Comparison of ENCODE assay signal across 8 cellular contexts in the genomic region with DNA sequence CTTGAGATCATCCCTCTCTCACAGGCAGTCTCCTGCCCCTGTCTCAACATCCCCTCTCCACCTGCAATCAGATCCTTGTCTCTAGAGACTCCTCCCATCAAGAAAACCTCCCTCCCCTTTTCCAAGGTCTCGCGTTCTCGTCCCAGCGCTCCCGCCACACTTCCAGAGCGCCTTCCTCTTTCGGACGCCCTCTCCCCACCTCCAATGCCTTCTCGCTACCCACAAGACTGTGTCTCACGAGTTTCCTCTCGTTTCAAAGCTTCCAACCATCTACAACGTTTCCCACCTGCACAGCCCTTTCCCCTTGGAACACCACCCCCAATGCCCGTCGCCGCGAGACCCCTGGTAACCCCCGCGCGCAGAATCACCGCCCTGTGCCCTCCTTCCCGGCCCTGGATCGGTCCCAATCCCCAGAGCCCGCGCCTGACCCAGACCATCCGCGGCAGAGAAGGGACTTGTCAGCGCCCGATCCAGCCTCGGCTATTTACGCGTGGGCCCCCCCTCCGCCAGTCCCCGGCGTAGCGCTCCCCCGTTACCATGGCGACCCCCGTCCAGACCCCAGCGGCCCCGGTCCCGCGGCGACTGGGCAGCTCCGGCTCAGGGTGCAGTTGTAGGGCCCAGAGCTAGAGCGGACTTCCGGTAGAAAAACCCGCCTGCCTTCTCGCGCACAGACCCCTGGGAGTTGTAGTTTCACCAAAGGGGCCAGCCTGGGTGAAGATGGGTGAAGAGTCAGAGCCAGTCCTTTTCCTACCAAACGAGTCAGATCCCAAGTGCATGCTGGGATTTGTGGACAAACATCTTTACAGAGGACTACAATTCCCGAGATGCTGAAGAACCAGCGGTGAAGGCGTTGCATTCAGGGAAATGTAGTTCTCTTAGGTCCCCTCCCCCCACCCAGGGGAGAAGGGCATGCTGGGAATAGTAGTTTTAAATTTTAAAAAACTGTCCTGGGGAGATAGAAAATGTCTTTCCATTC. TPM values are rescaled to one million over a fixed set of nuclear protein-coding genes. Genes with fewer than 3 reads are reported as not detected.
A peak's percentile ranks its signal among the peaks of the same experiment; 100 is the strongest.
DNase-seq lines count a peak whose midpoint lies in the region; ATAC-seq and TF ChIP-seq lines count a peak whose summit lies in the region.

A gene (minus strand): TSS at position 619 of the 976 bp plus-strand sequence. CDS start 80 bp downstream, at position 539.

- WGBS in IMR-90 (ENCODE audit: extremely low coverage in 2 of 2, insufficient read length in 1 of 2), 2 experiments: 1% methylated on average over 29 of the region's 53 CpGs; no CpG with 5 or more reads in 1 of the 2 experiments

- peak within 1 kb of the TSS; percentile 65; the same call in 1 of the 2 replicates for H2BK120ac ChIP-seq in IMR-90 (ENCODE audit: low read depth, low read length)

- H2BK15ac ChIP-seq in IMR-90 (ENCODE audit: low read depth, low read length): peak within 1 kb of the TSS; percentile 86; the same call in 1 of the 3 replicates

- TF ChIP-seq CTCF in IMR-90 (conservative IDR thresholded peaks at IDR 0.05; ENCODE audit: low read depth, low read length): no peak

- no peaks in the 10 kb centered on the region for H3K9me3 ChIP-seq in IMR-90 (ENCODE audit: control insufficient read depth, insufficient read depth, low read length)

- H3K56ac ChIP-seq in IMR-90 (ENCODE audit: extremely low read depth, insufficient read depth, low read length): peak within 1 kb of the TSS; percentile 65

- H3K9ac ChIP-seq in IMR-90 (ENCODE audit: low read depth, low read length): peak within 1 kb of the TSS; percentile 88

- H4K5ac ChIP-seq in IMR-90 (ENCODE audit: low read depth, low read length): peak within 1 kb of the TSS; percentile 46

- no TSS peak for BruUV-seq in IMR-90 (replicated peaks; lab: Mats Ljungman, UMichigan)

- peaks cover 5% of the 10 kb centered on the region for H3K36me3 ChIP-seq in IMR-90 (ENCODE audit: control insufficient read depth, insufficient read depth, low read length)

- H3K27ac ChIP-seq in IMR-90 (ENCODE audit: insufficient read depth, low read length): peak within 1 kb of the TSS; percentile 88

- peaks cover 33% of the 10 kb centered on the region for H4K20me1 ChIP-seq in IMR-90 (ENCODE audit: insufficient read depth, low read length)

- peak within 1 kb of the TSS; percentile 76 for H3K4me3 ChIP-seq in IMR-90 (ENCODE audit: insufficient read depth, low read depth, low read length)

- H4K91ac ChIP-seq in IMR-90 (ENCODE audit: insufficient read depth, low read depth, low read length): peak within 1 kb of the TSS; percentile 79

- no peaks in the 10 kb centered on the region; the same call in 1 of the 2 replicates for H3K9me1 ChIP-seq in IMR-90 (ENCODE audit: insufficient read depth, low read length)

- peak; percentile 90 for TF ChIP-seq POLR2A in IMR-90 (IDR thresholded peaks at IDR 0.05; ENCODE audit: low read depth, low read length)

- peak within 1 kb of the TSS; percentile 21; the same call in 1 of the 2 replicates for H3K18ac ChIP-seq in IMR-90 (ENCODE audit: low read depth, low read length)

- no peaks in the 10 kb centered on the region for H3K4me1 ChIP-seq in IMR-90 (ENCODE audit: control insufficient read depth, insufficient read depth, low read length)

- peak within 1 kb of the TSS; percentile 87 for H2BK5ac ChIP-seq in IMR-90 (ENCODE audit: low read depth, low read length, poor library complexity, severe bottlenecking)

- dilution Hi-C loops in IMR-90 (cut with HindIII; ENCODE audit: low sequenced_read_pairs, unreplicated experiment): no loop called here

- CTCF ChIA-PET in IMR-90 (lab: Yijun Ruan, JAX): no interaction called here

- in situ Hi-C loops in IMR-90 (cut with MboI; ENCODE audit: low sequenced_read_pairs): loop anchor here (5.0 kb wide), 1 partner anchor 142 kb away; no protein-coding TSS in a partner anchor

- H2AK5ac ChIP-seq in IMR-90 (ENCODE audit: low read depth, low read length): peak within 1 kb of the TSS; percentile 53

- peak; percentile 81 for ATAC-seq in GM21528 (IDR thresholded peaks at IDR 0.05; ENCODE audit: low FRiP score, unreplicated experiment)
- peak; percentile 93 for ATAC-seq in IMR-90 (ENCODE audit: low read depth)

- POLR2A ChIA-PET in IMR-90 (lab: Charles Lee; ENCODE audit: unreplicated experiment): interaction anchor here (0.6 to 0.7 kb wide), 2 partner anchors 65 to 129 kb away, joined by 3 read pairs; no protein-coding TSS in a partner anchor

- H3K14ac ChIP-seq in IMR-90 (replicated peaks; ENCODE audit: low read depth, low read length): peak within 1 kb of the TSS; percentile 90

- DNase-seq in DMS 273 (lab: John Stamatoyannopoulos, UW; ENCODE audit: unreplicated experiment) (peak; percentile 99), IMR-90 (peak; percentile 99), OCI-M1 (lab: John Stamatoyannopoulos, UW) (peak; percentile 99), activated T-cell treated with anti-CD3 and anti-CD28 coated beads for 24 hours (ENCODE audit: low read depth) (peak; percentile 91), epidermal melanocyte (ENCODE audit: insufficient read length, low spot score) (peak; percentile 96), middle frontal gyrus (ENCODE audit: extremely low spot score, low spot score) (peak; percentile 99)
- peak; percentile 78 to 85 for DNase-seq in stimulated activated CD8-positive, alpha-beta memory T cell treated with anti-CD3 and anti-CD28 coated beads, Interleukin-2, amount 100 ng/mL, for 48 hours (ENCODE audit: low read depth in 2 of 2)

- no peak for TF ChIP-seq RAD21 in IMR-90 (IDR thresholded peaks at IDR 0.05; ENCODE audit: low read length)

- intact Hi-C loops in IMR-90 (cut with micrococcal nuclease): loop anchor here (1.0 kb wide), 1 partner anchor 141 kb away; no protein-coding TSS in a partner anchor

- peak within 1 kb of the TSS; percentile 92 for H2AFZ ChIP-seq in IMR-90 (replicated peaks; ENCODE audit: low read length, poor library complexity)

- H3K27me3 ChIP-seq in IMR-90 (ENCODE audit: control insufficient read depth, insufficient read depth, low read length): no peaks in the 10 kb centered on the region

- H3K4me2 ChIP-seq in IMR-90 (ENCODE audit: low read depth, low read length): peak within 1 kb of the TSS; percentile 92

- peak within 1 kb of the TSS; percentile 96 for H2AK9ac ChIP-seq in IMR-90 (replicated peaks; ENCODE audit: low read depth, low read length, poor library complexity)

- peak within 1 kb of the TSS; percentile 30; the same call in 1 of the 2 replicates for H2BK20ac ChIP-seq in IMR-90 (ENCODE audit: low read depth, low read length)

- H4K8ac ChIP-seq in IMR-90 (ENCODE audit: low read depth in 2 of 2, low read length in 2 of 2): peak within 1 kb of the TSS; percentile 32 to 94

- peak within 1 kb of the TSS; percentile 84 for H3K23ac ChIP-seq in IMR-90 (ENCODE audit: low read depth, low read length)

- H3K79me1 ChIP-seq in IMR-90 (ENCODE audit: low read depth in 1 of 2, low read length in 2 of 2): peaks cover 7 to 36% of the 10 kb centered on the region in 2 experiments; a peak in 2 of 4 replicates

- H3K4ac ChIP-seq in IMR-90 (ENCODE audit: low read depth, low read length): peak within 1 kb of the TSS; percentile 80

TF ChIP-seq in IMR-90, 13 proteins besides CTCF, POLR2A, EP300 and RAD21:
- TF ChIP-seq MAFK (IDR thresholded peaks at IDR 0.05; ENCODE audit: low read depth, low read length) (no peak), MXI1 (IDR thresholded peaks at IDR 0.05; ENCODE audit: borderline replicate concordance, low read depth, low read length) (peak; percentile 41; the same call in 1 of the 2 replicates), RCOR1 (IDR thresholded peaks at IDR 0.05; ENCODE audit: insufficient replicate concordance, low read length) (no peak), CEBPB (IDR thresholded peaks at IDR 0.05; ENCODE audit: low read depth, low read length) (0 out of 2 replicates have a peak, but pooled peaks have one; percentile 14), BHLHE40 (IDR thresholded peaks at IDR 0.05; ENCODE audit: low read depth, low read length) (no peak)
TF ChIP-seq in IMR-90: peak in this region for 2.

RNA-seq across cellular contexts. Expression of the gene that starts here (rescaled TPM):
- total RNA-seq in IMR-90 (2012; rRNA removed): 134 and 144 TPM in 2 replicates
- polyA plus RNA-seq in IMR-90 (2012; rRNA removed): 274 and 374 TPM in 2 replicates
- polyA plus RNA-seq in IMR-90 (2012; cell fraction: cytosol; rRNA removed): 459 and 604 TPM in 2 replicates
- 129 and 153 TPM in 2 replicates for polyA plus RNA-seq in IMR-90 (2012; cell fraction: nucleus; rRNA removed; ENCODE audit: low replicate concordance)

Comparison
In these comparisons a context has a peak if more than half of its experiments do, and no peak if none do; other contexts are left out.
1. Peak in every context shown above with its lines: DNase-seq, ATAC-seq, H3K4me3 ChIP-seq and H3K27ac ChIP-seq.